ENCODE assay signal across 8 cellular contexts in genomic region chr2:64858541-64859031, GRCh38.
DNase-seq lines count a peak whose midpoint lies in the region; TF ChIP-seq lines count a peak whose summit lies in the region.

No MANE protein-coding gene starts in this region.

- H3K36me3 ChIP-seq in BLaER1 treated with 17β-estradiol and CSF1 and Interleukin-3, amounts not matched to agents 10 nM and 100 nM = no peaks in the 10 kb centered on the region
- no peaks in the 10 kb centered on the region for H3K36me3 ChIP-seq in endodermal cell (ENCODE audit: control insufficient read depth, insufficient read depth, low read length)
- no peaks in the 10 kb centered on the region for H3K36me3 ChIP-seq in neuron (ENCODE audit: insufficient read depth, low read length)

- H3K4me1 ChIP-seq in BLaER1 treated with 17β-estradiol and CSF1 and Interleukin-3, amounts not matched to agents 10 nM and 100 nM = peaks cover 64 to 100% (median 85%) of the 10 kb centered on the region in 10 experiments
- H3K4me1 ChIP-seq in endodermal cell (ENCODE audit: control insufficient read depth, insufficient read depth, low read length) (peaks cover 15% of the 10 kb centered on the region), neuron (ENCODE audit: insufficient read depth, low read length) (peaks cover 25% of the 10 kb centered on the region)

- H4K20me1 ChIP-seq in BLaER1 treated with 17β-estradiol and CSF1 and Interleukin-3, amounts not matched to agents 10 nM and 100 nM = no peaks in the 10 kb centered on the region; a peak in 2 of 22 replicates

- H3K27me3 Mint-ChIP-seq in endodermal cell (ENCODE audit: insufficient read depth) = peaks cover 3% of the 10 kb centered on the region

- peak overlapping the region in 3 of 10 experiments; percentile 52 to 63 (median 57); a peak in 3 of 20 replicates for H3K4me3 ChIP-seq in BLaER1 treated with 17β-estradiol and CSF1 and Interleukin-3, amounts not matched to agents 10 nM and 100 nM
- H3K4me3 ChIP-seq in endodermal cell (ENCODE audit: low read length) = no peak overlapping the region
- no peak overlapping the region for H3K4me3 ChIP-seq in neuron (ENCODE audit: low read length)

- no peaks in the 10 kb centered on the region for H3K36me3 Mint-ChIP-seq in endodermal cell (ENCODE audit: low read depth)

- peaks cover 0 to 72% (median 67%) of the 10 kb centered on the region in 11 experiments; a peak in 18 of 22 replicates for H3K27me3 ChIP-seq in BLaER1 treated with 17β-estradiol and CSF1 and Interleukin-3, amounts not matched to agents 10 nM and 100 nM
- H3K27me3 ChIP-seq in endodermal cell (ENCODE audit: control insufficient read depth, insufficient read depth, low read length, poor library complexity, severe bottlenecking) = no peaks in the 10 kb centered on the region
- H3K27me3 ChIP-seq in neuron (ENCODE audit: insufficient read depth, low read length) = no peaks in the 10 kb centered on the region

- peak overlapping the region; percentile 73 to 99 (median 94) for H3K4me2 ChIP-seq in BLaER1 treated with 17β-estradiol and CSF1 and Interleukin-3, amounts not matched to agents 10 nM and 100 nM

- peak overlapping the region; percentile 17 for H2AFZ ChIP-seq in neuron (ENCODE audit: low read depth, low read length)

- TF ChIP-seq CTCF in endodermal cell (conservative IDR thresholded peaks at IDR 0.05) = no peak

- H3K9ac ChIP-seq in BLaER1 treated with 17β-estradiol and CSF1 and Interleukin-3, amounts not matched to agents 10 nM and 100 nM = peak overlapping the region in 9 of 11 experiments; percentile 9 to 89 (median 75); a peak in 14 of 22 replicates
- H3K9ac ChIP-seq in endodermal cell (ENCODE audit: extremely low read depth, low read length, poor library complexity, severe bottlenecking) = no peak overlapping the region

- DNase-seq in MV-4-11 (lab: John Stamatoyannopoulos, UW) = peak; percentile 35
- peak; percentile 57 for DNase-seq in endodermal cell
- DNase-seq in kidney glomerular epithelial cell (lab: John Stamatoyannopoulos, UW) = no peak
- no peak for DNase-seq in HK-2 (ENCODE audit: unreplicated experiment)
- no peak for DNase-seq in NCI-H1105 (lab: John Stamatoyannopoulos, UW)
- DNase-seq in NCI-H69 (lab: John Stamatoyannopoulos, UW) = no peak

- 77 to 92% methylated on average over 5 of the region's 5 CpGs for WGBS in endodermal cell (ENCODE audit: insufficient coverage in 1 of 2, insufficient read length in 1 of 2), 2 experiments

- peak overlapping the region in 10 of 11 experiments; percentile 4 to 98 (median 82); a peak in 19 of 22 replicates for H3K27ac ChIP-seq in BLaER1 treated with 17β-estradiol and CSF1 and Interleukin-3, amounts not matched to agents 10 nM and 100 nM
- H3K27ac ChIP-seq in endodermal cell (ENCODE audit: low read depth, low read length) = peak overlapping the region; percentile 26

- no peaks in the 10 kb centered on the region for H3K9me3 Mint-ChIP-seq in endodermal cell

- H3K4me3 Mint-ChIP-seq in endodermal cell = peak overlapping the region; percentile 48

- H3K4me1 Mint-ChIP-seq in endodermal cell = peaks cover 20% of the 10 kb centered on the region

- no peak overlapping the region for H3K27ac Mint-ChIP-seq in endodermal cell

- H3K9me3 ChIP-seq in BLaER1 treated with 17β-estradiol and CSF1 and Interleukin-3, amounts not matched to agents 10 nM and 100 nM (replicated peaks in 1 of 11) = peaks cover 0 to 12% (median 9%) of the 10 kb centered on the region in 11 experiments; a peak in 17 of 22 replicates
- no peaks in the 10 kb centered on the region for H3K9me3 ChIP-seq in endodermal cell (ENCODE audit: control insufficient read depth, low read length)
- H3K9me3 ChIP-seq in neuron (ENCODE audit: low read length) = no peaks in the 10 kb centered on the region

Comparison
In these comparisons a context has a peak if more than half of its experiments do, and no peak if none do; other contexts are left out.
1. DNase-seq: peak in MV-4-11 (single experiment) and endodermal cell (single experiment); none in kidney glomerular epithelial cell (single experiment), HK-2 (single experiment), NCI-H1105 (single experiment) and NCI-H69 (single experiment).